13 cellular contexts compared by ENCODE assay signal in the genomic region with DNA sequence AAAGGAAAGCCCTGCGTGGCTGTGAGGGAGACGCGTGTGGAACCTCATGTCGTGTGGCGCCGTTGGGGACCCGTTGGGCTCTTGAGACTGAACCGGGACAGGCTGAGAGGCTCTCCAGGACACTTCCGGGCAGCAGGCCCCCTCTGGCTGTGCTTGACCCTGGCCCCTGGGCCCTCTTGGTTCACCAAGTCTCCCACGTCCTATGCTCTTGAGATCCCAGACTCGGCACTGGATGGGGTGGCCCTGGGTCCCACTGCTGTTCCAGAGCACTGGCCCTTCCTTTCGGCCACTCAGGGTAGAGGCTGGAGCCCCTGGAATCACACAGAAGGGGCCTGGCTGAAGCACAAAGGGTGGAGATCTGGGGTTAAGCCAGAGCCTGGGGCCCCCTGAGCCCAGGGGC. TPM values are rescaled to one million over a fixed set of nuclear protein-coding genes. Genes with fewer than 3 reads are reported as not detected.
DNase-seq lines count a peak whose midpoint lies in the region; ATAC-seq, FAIRE-seq and TF ChIP-seq lines count a peak whose summit lies in the region.
"Had no signal": no experiment of that assay in that cellular context is flagged by ENCODE, and none has a peak within 500 bp of the region (broad histone marks: within the 10 kb centered on the region; RNA-seq: fewer than 3 reads in every experiment).

No MANE protein-coding gene starts in this region.

- H4K20me1 ChIP-seq in GM23248 (ENCODE audit: insufficient read depth): no peaks in the 10 kb centered on the region

- no peak for FAIRE-seq in kidney (lab: Jason Lieb, UNC)

- TF ChIP-seq CTCF in A673 (conservative IDR thresholded peaks at IDR 0.05; ENCODE audit: low read depth, low read length): no peak
- no peak for TF ChIP-seq CTCF in kidney (IDR thresholded peaks at IDR 0.05; ENCODE audit: borderline replicate concordance, extremely low read depth, insufficient read depth)
- no peak for TF ChIP-seq CTCF in endothelial cell (IDR thresholded peaks at IDR 0.05; ENCODE audit: unreplicated experiment)

- no peaks in the 10 kb centered on the region for H3K79me2 ChIP-seq in GM23248 (ENCODE audit: insufficient read depth)

- H3K27ac Mint-ChIP-seq in activated CD8-positive, alpha-beta T cell treated with anti-CD3 and anti-CD28 coated beads, Interleukin-2, amount 10 ng/mL, durations not matched to agents 7 days and 5 days: peak overlapping the region; percentile 95
- H3K27ac Mint-ChIP-seq in endothelial cell (ENCODE audit: unreplicated experiment): no peak overlapping the region

- in situ Hi-C loops in GM23248 (cut with MboI): no loop called here

- H3K9me3 ChIP-seq in A673 (ENCODE audit: low read depth, low read length, poor library complexity, severe bottlenecking) (no peaks in the 10 kb centered on the region), GM23248 (ENCODE audit: low read depth) (no peaks in the 10 kb centered on the region), kidney (ENCODE audit: control insufficient read depth in 1 of 2, low read length in 2 of 2) (no peaks in the 10 kb centered on the region)
- H3K9me3 ChIP-seq: HAP-1 had no signal

- 90% methylated on average over 12 of the region's 12 CpGs for WGBS in GM23248 (ENCODE audit: low coverage in 1 of 2, low lambda C conversion rate in 2 of 2, missing lambda C conversion rate in 2 of 2), 2 experiments

- no peak overlapping the region for H3K9ac ChIP-seq in GM23248
- H3K9ac ChIP-seq in kidney (ENCODE audit: low read length in 2 of 2): no peak overlapping the region

- ATAC-seq in activated CD8-positive, alpha-beta T cell treated with anti-CD3 and anti-CD28 coated beads, Interleukin-2, amount 10 ng/mL, durations not matched to agents 7 days and 5 days: no peak
- ATAC-seq in GM18907 (IDR thresholded peaks at IDR 0.05; ENCODE audit: unreplicated experiment) (no peak), GM21529 (IDR thresholded peaks at IDR 0.05; ENCODE audit: unreplicated experiment) (no peak)

- no TSS peak for BruUV-seq in A673 (replicated peaks; lab: Mats Ljungman, UMichigan)

- DNase-seq in A673 (ENCODE audit: low spot score) (no peak), GM23248 (no peak), kidney (peak; percentile 65), endothelial cell (ENCODE audit: low spot score) (no peak)
- DNase-seq in activated CD8-positive, alpha-beta T cell treated with anti-CD3 and anti-CD28 coated beads, Interleukin-2, amount 10 ng/mL, durations not matched to agents 7 days and 5 days: no peak
- DNase-seq in stimulated activated CD4-positive, alpha-beta T cell treated with anti-CD3 and anti-CD28 coated beads, Interleukin-4, amount 100 ng/mL, for 24 hours: no peak
- DNase-seq: amniotic stem cell, GDM1 had no signal

- H3K4me3 Mint-ChIP-seq in activated CD8-positive, alpha-beta T cell treated with anti-CD3 and anti-CD28 coated beads, Interleukin-2, amount 10 ng/mL, durations not matched to agents 7 days and 5 days: peak overlapping the region; percentile 67
- H3K4me3 Mint-ChIP-seq in endothelial cell (ENCODE audit: unreplicated experiment): no peak overlapping the region

- no peaks in the 10 kb centered on the region for H3K27me3 Mint-ChIP-seq in activated CD8-positive, alpha-beta T cell treated with anti-CD3 and anti-CD28 coated beads, Interleukin-2, amount 10 ng/mL, durations not matched to agents 7 days and 5 days (ENCODE audit: low read depth)
- H3K27me3 Mint-ChIP-seq in endothelial cell (ENCODE audit: unreplicated experiment): peaks cover 6% of the 10 kb centered on the region
- H3K27me3 Mint-ChIP-seq: stimulated activated naive CD8-positive, alpha-beta T cell treated with anti-CD3 and anti-CD28 coated beads, Interleukin-15, Interleukin-2, amounts not matched to agents 100 ng/mL and 50 ng/mL, for 24 hours had no signal

- H3K4me3 ChIP-seq in A673 (ENCODE audit: low read depth, low read length, poor library complexity, severe bottlenecking) (no peak overlapping the region), GM23248 (peak overlapping the region; percentile 58), kidney (ENCODE audit: low read length in 2 of 2) (no peak overlapping the region)
- H3K4me3 ChIP-seq: HAP-1 had no signal

- intact Hi-C loops in A673 (cut with micrococcal nuclease; ENCODE audit: unreplicated experiment) (loop anchor here (5.0 kb wide), 1 partner anchor 47 kb away; no protein-coding TSS in a partner anchor), kidney (cut with DNase I) (no loop called here)

- POLR2A ChIA-PET in A673 (lab: Charles Lee; ENCODE audit: low non-redundant PET): no interaction called here
- POLR2A ChIA-PET in activated CD8-positive, alpha-beta T cell treated with anti-CD3 and anti-CD28 coated beads, Interleukin-2, amount 10 ng/mL, durations not matched to agents 7 days and 5 days (lab: Charles Lee): interaction anchor here (1.0 to 1.8 kb wide), 2 partner anchors 10 to 88 kb away, joined by 4 to 7 read pairs; no protein-coding TSS in a partner anchor

- H3K4me1 ChIP-seq in A673 (ENCODE audit: insufficient read depth, low read length, poor library complexity, severe bottlenecking) (peaks cover 77% of the 10 kb centered on the region), GM23248 (ENCODE audit: insufficient read depth) (peaks cover 20% of the 10 kb centered on the region), kidney (ENCODE audit: control insufficient read depth in 1 of 2, insufficient read depth in 1 of 2, low read depth in 1 of 2, low read length in 2 of 2) (no peaks in the 10 kb centered on the region)
- H3K4me1 ChIP-seq: HAP-1 had no signal

- no peaks in the 10 kb centered on the region for H3K9me2 ChIP-seq in GM23248 (ENCODE audit: insufficient read depth)

- H3K27me3 ChIP-seq in A673 (replicated peaks; ENCODE audit: insufficient read depth, low read depth, low read length, poor library complexity): no peaks in the 10 kb centered on the region
- no peaks in the 10 kb centered on the region for H3K27me3 ChIP-seq in GM23248 (replicated peaks; ENCODE audit: insufficient read depth)

- H3K27ac ChIP-seq in A673 (ENCODE audit: low read depth, low read length, poor library complexity, severe bottlenecking): peak overlapping the region; percentile 97
- H3K27ac ChIP-seq in GM23248: peak overlapping the region; percentile 79; the same call in 1 of the 2 replicates
- no peak overlapping the region for H3K27ac ChIP-seq in kidney (ENCODE audit: low read depth in 2 of 2, low read length in 2 of 2)

- H3K9me3 Mint-ChIP-seq in activated CD8-positive, alpha-beta T cell treated with anti-CD3 and anti-CD28 coated beads, Interleukin-2, amount 10 ng/mL, durations not matched to agents 7 days and 5 days (ENCODE audit: insufficient read depth): no peaks in the 10 kb centered on the region
- H3K9me3 Mint-ChIP-seq in endothelial cell (ENCODE audit: unreplicated experiment): no peaks in the 10 kb centered on the region
- H3K9me3 Mint-ChIP-seq: stimulated activated naive CD8-positive, alpha-beta T cell treated with anti-CD3 and anti-CD28 coated beads, Interleukin-15, Interleukin-2, amounts not matched to agents 100 ng/mL and 50 ng/mL, for 24 hours had no signal

- H3F3A ChIP-seq in GM23248 (ENCODE audit: insufficient read depth): peaks cover 13% of the 10 kb centered on the region; the same call in 1 of the 2 replicates

- H3K4me2 ChIP-seq in GM23248 (ENCODE audit: unreplicated experiment): peak overlapping the region; percentile 41

- peak overlapping the region; percentile 66; the same call in 1 of the 2 replicates for H2AFZ ChIP-seq in GM23248

- H3K36me3 ChIP-seq in A673 (ENCODE audit: insufficient read depth, low read length, poor library complexity, severe bottlenecking) (no peaks in the 10 kb centered on the region), GM23248 (ENCODE audit: low read depth) (no peaks in the 10 kb centered on the region), kidney (ENCODE audit: control insufficient read depth in 1 of 2, insufficient read depth in 2 of 2, low read length in 2 of 2) (no peaks in the 10 kb centered on the region)
- H3K36me3 ChIP-seq: HAP-1 had no signal

- CTCF ChIA-PET in A673 (lab: Charles Lee): no interaction called here
- CTCF ChIA-PET in activated CD8-positive, alpha-beta T cell treated with anti-CD3 and anti-CD28 coated beads, Interleukin-2, amount 10 ng/mL, durations not matched to agents 7 days and 5 days (lab: Charles Lee): no interaction called here

- H3K36me3 Mint-ChIP-seq in activated CD8-positive, alpha-beta T cell treated with anti-CD3 and anti-CD28 coated beads, Interleukin-2, amount 10 ng/mL, durations not matched to agents 7 days and 5 days (ENCODE audit: low read depth): no peaks in the 10 kb centered on the region
- H3K36me3 Mint-ChIP-seq in endothelial cell (ENCODE audit: low read depth, unreplicated experiment): no peaks in the 10 kb centered on the region

- peaks cover 64% of the 10 kb centered on the region for H3K4me1 Mint-ChIP-seq in activated CD8-positive, alpha-beta T cell treated with anti-CD3 and anti-CD28 coated beads, Interleukin-2, amount 10 ng/mL, durations not matched to agents 7 days and 5 days (ENCODE audit: low read depth)
- no peaks in the 10 kb centered on the region for H3K4me1 Mint-ChIP-seq in endothelial cell (ENCODE audit: unreplicated experiment)

RNA-seq across cellular contexts. Expression of gene NTSR1, which starts 30.4 kb away (rescaled TPM):
- 8.7 and 15.9 TPM in 2 replicates for total RNA-seq in A673 (2021)
- total RNA-seq in GM23248 (2014; rRNA removed; shearing (Covaris generic)): not detected in 2 replicates
- not detected in 2 replicates for polyA plus RNA-seq in GM23248 (2016; fragmentation: Nextera tagmentation; extraction: Ambion mirVana)
- total RNA-seq in activated CD8-positive, alpha-beta T cell treated with anti-CD3 and anti-CD28 coated beads, Interleukin-2, amount 10 ng/mL, durations not matched to agents 7 days and 5 days: under 1 TPM; 0.13 to 0.21 TPM
- total RNA-seq in kidney: 0.09 TPM
- not detected for polyA plus RNA-seq in kidney (ENCODE audit: insufficient read depth, low read depth, low replicate concordance)
- not detected for total RNA-seq in endothelial cell (ENCODE audit: unreplicated experiment)
- total RNA-seq: T-helper 1 cell treated with Interleukin-12 subunit alpha and Interleukin-12 subunit beta and Interleukin-4 antibody, amounts not matched to agents 30 ng/mL and 1 ng/mL, for 36 hours had no signal

RNA-seq across cellular contexts. Expression of gene MRGBP, which starts 57.2 kb away (rescaled TPM):
- total RNA-seq in A673 (2021): 26.5 and 27.9 TPM in 2 replicates
- 15.7 and 17.7 TPM in 2 replicates for total RNA-seq in GM23248 (2014; rRNA removed; shearing (Covaris generic))
- polyA plus RNA-seq in GM23248 (2016; fragmentation: Nextera tagmentation; extraction: Ambion mirVana): 18.7 and 19.8 TPM in 2 replicates
- total RNA-seq in activated CD8-positive, alpha-beta T cell treated with anti-CD3 and anti-CD28 coated beads, Interleukin-2, amount 10 ng/mL, durations not matched to agents 7 days and 5 days: 10 to 100 TPM; 18.3 to 19.2 TPM
- 7.6 TPM for total RNA-seq in kidney
- polyA plus RNA-seq in kidney (ENCODE audit: insufficient read depth, low read depth, low replicate concordance): 9.0 TPM
- 10.9 TPM for total RNA-seq in endothelial cell (ENCODE audit: unreplicated experiment)

Comparison
In these comparisons a context has a peak if more than half of its experiments do, and no peak if none do; other contexts are left out.
1. H3K27ac ChIP-seq: peak in A673 (single experiment) and GM23248 (single experiment); none in kidney (0 of 2).